Comparison of ENCODE assay signal across 8 cellular contexts in the genomic region with DNA sequence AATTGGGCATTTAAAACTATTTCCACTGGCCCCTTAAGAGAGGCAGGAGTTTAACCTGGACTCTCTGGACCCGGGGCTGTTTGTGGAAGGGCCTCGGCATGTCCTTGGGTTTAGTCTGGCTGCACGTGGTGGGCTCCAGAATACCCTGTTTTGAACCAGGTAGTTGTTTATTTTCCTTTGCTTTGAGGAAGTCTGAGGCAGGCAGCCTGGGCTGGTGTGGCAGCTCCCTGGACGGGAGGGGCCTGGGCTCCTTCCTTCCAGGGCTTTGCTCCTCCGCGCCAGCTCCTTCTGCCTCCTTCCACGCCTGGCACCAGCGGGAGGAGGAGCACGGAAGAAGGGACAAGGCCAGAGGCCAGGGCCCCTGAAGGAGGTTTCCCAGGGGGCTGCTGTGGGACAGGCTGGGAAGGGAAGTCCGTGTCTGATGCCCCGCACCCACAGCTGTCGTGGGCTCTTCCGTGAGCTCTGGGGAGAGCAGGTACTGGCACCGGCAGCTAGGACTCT. TPM values are rescaled to one million over a fixed set of nuclear protein-coding genes. Genes with fewer than 3 reads are reported as not detected.
DNase-seq lines count a peak whose midpoint lies in the region; ATAC-seq and TF ChIP-seq lines count a peak whose summit lies in the region.

No MANE protein-coding gene starts in this region.

- H3K36me3 ChIP-seq in muscle layer of colon (ENCODE audit: insufficient read depth, low read length) (peaks cover 4% of the 10 kb centered on the region), vagina (no peaks in the 10 kb centered on the region)

- peak overlapping the region; percentile 70 for H3K27ac ChIP-seq in muscle layer of colon (ENCODE audit: low read depth, low read length)
- peak overlapping the region; percentile 70 for H3K27ac ChIP-seq in vagina

- H3K27me3 ChIP-seq in muscle layer of colon (ENCODE audit: control insufficient read depth in 1 of 2, insufficient read depth in 2 of 2, low read length in 2 of 2) (no peaks in the 10 kb centered on the region), vagina (no peaks in the 10 kb centered on the region)

- H3K4me1 ChIP-seq in muscle layer of colon (ENCODE audit: insufficient read depth, low read length) = peaks cover 15% of the 10 kb centered on the region
- H3K4me1 ChIP-seq in vagina = peaks cover 44% of the 10 kb centered on the region

- H3K9ac ChIP-seq in muscle layer of colon (ENCODE audit: low read length) = no peak overlapping the region

- ATAC-seq in natural killer cell (no peak), HG03460 (IDR thresholded peaks at IDR 0.05; ENCODE audit: unreplicated experiment) (no peak)
- ATAC-seq in natural killer cell treated with Interleukin-12 subunit alpha and Interleukin-12 subunit beta and Interleukin-15 and Interleukin-18, amount 100 ng/mL, for 72 hours = no peak
- no peak for ATAC-seq in effector memory CD8-positive, alpha-beta T cell (replicated peaks)

- peak overlapping the region in 1 of 2 donors; percentile 13 for H3K4me3 ChIP-seq in muscle layer of colon (ENCODE audit: low read depth in 1 of 2, low read length in 2 of 2)
- H3K4me3 ChIP-seq in vagina = peak overlapping the region; percentile 3 to 7

- TF ChIP-seq POLR2A in vagina (IDR thresholded peaks at IDR 0.05) = no peak

- no peak for TF ChIP-seq CTCF in natural killer cell (IDR thresholded peaks at IDR 0.05)
- TF ChIP-seq CTCF in vagina (IDR thresholded peaks at IDR 0.05) = no peak

- DNase-seq in natural killer cell = no peak
- no peak for DNase-seq in natural killer cell treated with Interleukin-12 subunit alpha and Interleukin-12 subunit beta and Interleukin-15 and Interleukin-18, amount 100 ng/mL, for 72 hours (ENCODE audit: low spot score)
- DNase-seq in effector memory CD8-positive, alpha-beta T cell = no peak
- no peak for DNase-seq in vagina (ENCODE audit: extremely low spot score in 2 of 2)
- DNase-seq in HPDE6-E6E7 (ENCODE audit: extremely low spot score) = no peak
- no peak for DNase-seq in SW 1271 (lab: John Stamatoyannopoulos, UW)

- intact Hi-C loops in natural killer cell (cut with micrococcal nuclease) (no loop called here), vagina (cut with DNase I) (no loop called here)

- H3K9me3 ChIP-seq in muscle layer of colon (ENCODE audit: low read length) (no peaks in the 10 kb centered on the region), vagina (peaks cover 7% of the 10 kb centered on the region)

- H3K27me3 Mint-ChIP-seq in natural killer cell (ENCODE audit: low read depth in 2 of 2) = no peaks in the 10 kb centered on the region
- no peaks in the 10 kb centered on the region for H3K27me3 Mint-ChIP-seq in natural killer cell treated with Interleukin-12 subunit alpha and Interleukin-12 subunit beta and Interleukin-15 and Interleukin-18, amount 100 ng/mL, for 72 hours
- no peaks in the 10 kb centered on the region for H3K27me3 Mint-ChIP-seq in effector memory CD8-positive, alpha-beta T cell

- no peak overlapping the region for H3K4me3 Mint-ChIP-seq in natural killer cell
- H3K4me3 Mint-ChIP-seq in natural killer cell treated with Interleukin-12 subunit alpha and Interleukin-12 subunit beta and Interleukin-15 and Interleukin-18, amount 100 ng/mL, for 72 hours = no peak overlapping the region
- H3K4me3 Mint-ChIP-seq in effector memory CD8-positive, alpha-beta T cell = peak overlapping the region in 1 of 2 donors; percentile 38

- H3K4me1 Mint-ChIP-seq in natural killer cell = peaks cover 50 to 55% of the 10 kb centered on the region in 2 donors
- H3K4me1 Mint-ChIP-seq in natural killer cell treated with Interleukin-12 subunit alpha and Interleukin-12 subunit beta and Interleukin-15 and Interleukin-18, amount 100 ng/mL, for 72 hours (ENCODE audit: low read depth in 2 of 2) = peaks cover 43 to 53% of the 10 kb centered on the region in 2 donors
- H3K4me1 Mint-ChIP-seq in effector memory CD8-positive, alpha-beta T cell (ENCODE audit: low read depth in 2 of 2) = peaks cover 58 to 65% of the 10 kb centered on the region in 2 donors

- H3K36me3 Mint-ChIP-seq in natural killer cell = peaks cover 7% of the 10 kb centered on the region
- peaks cover 11% of the 10 kb centered on the region for H3K36me3 Mint-ChIP-seq in natural killer cell treated with Interleukin-12 subunit alpha and Interleukin-12 subunit beta and Interleukin-15 and Interleukin-18, amount 100 ng/mL, for 72 hours
- peaks cover 9% of the 10 kb centered on the region for H3K36me3 Mint-ChIP-seq in effector memory CD8-positive, alpha-beta T cell (ENCODE audit: insufficient read depth)

- peaks cover 0 to 2% of the 10 kb centered on the region in 2 donors for H3K9me3 Mint-ChIP-seq in natural killer cell
- H3K9me3 Mint-ChIP-seq in natural killer cell treated with Interleukin-12 subunit alpha and Interleukin-12 subunit beta and Interleukin-15 and Interleukin-18, amount 100 ng/mL, for 72 hours = peaks cover 6% of the 10 kb centered on the region
- peaks cover 1 to 10% of the 10 kb centered on the region in 2 donors for H3K9me3 Mint-ChIP-seq in effector memory CD8-positive, alpha-beta T cell

- peak overlapping the region; percentile 94 to 97 for H3K27ac Mint-ChIP-seq in natural killer cell
- H3K27ac Mint-ChIP-seq in natural killer cell treated with Interleukin-12 subunit alpha and Interleukin-12 subunit beta and Interleukin-15 and Interleukin-18, amount 100 ng/mL, for 72 hours = peak overlapping the region in 1 of 2 donors; percentile 89
- peak overlapping the region; percentile 93 to 95 for H3K27ac Mint-ChIP-seq in effector memory CD8-positive, alpha-beta T cell

RNA-seq across cellular contexts. Expression of a gene that starts 15.5 kb away (rescaled TPM):
- total RNA-seq in natural killer cell (100 to 1,000 TPM in 2 of 3 donors, 10 to 100 TPM in 1; 88.8 to 117 (median 117) TPM), vagina (44.0 TPM)
- total RNA-seq in natural killer cell treated with Interleukin-12 subunit alpha and Interleukin-12 subunit beta and Interleukin-15 and Interleukin-18, amount 100 ng/mL, for 72 hours = 10 to 100 TPM; 31.3 to 59.2 TPM

RNA-seq across cellular contexts. Expression of a gene that starts 30.4 kb away (rescaled TPM):
- not detected for total RNA-seq in natural killer cell
- total RNA-seq in natural killer cell treated with Interleukin-12 subunit alpha and Interleukin-12 subunit beta and Interleukin-15 and Interleukin-18, amount 100 ng/mL, for 72 hours = not detected
- total RNA-seq in vagina = not detected
